ENCODE assay signal across 21 cellular contexts in genomic region chr3:43883729-43884396, GRCh38.
DNase-seq lines count a peak whose midpoint lies in the region; ATAC-seq, FAIRE-seq and TF ChIP-seq lines count a peak whose summit lies in the region.
"Had no signal": no experiment of that assay in that cellular context is flagged by ENCODE, and none has a peak within 500 bp of the region (broad histone marks: within the 10 kb centered on the region; RNA-seq: fewer than 3 reads in every experiment).

No MANE protein-coding gene starts in this region.

- DNase-seq in SK-N-SH (no peak), astrocyte of the hippocampus (ENCODE audit: low read depth, low spot score) (peak; percentile 58), lower lobe of right lung (no peak), thyroid gland (peak; percentile 87 to 91), small intestine (no peak)
- DNase-seq: activated CD4-positive, alpha-beta T cell treated with anti-CD3 and anti-CD28 coated beads, Interleukin-2, amount 10 ng/mL, durations not matched to agents 7 days and 5 days; activated gamma-delta T cell treated with Interleukin-2 at 50 U/mL for 16 hours; BE2C; central memory CD4-positive, alpha-beta T cell; gastrocnemius medialis; HCEC 1CT; NCI-H1436 treated with DMSO at 0.1 percent for 48 hours; occipital lobe; stimulated activated CD4-positive, alpha-beta T cell treated with anti-CD3 and anti-CD28 coated beads, Interleukin-2, amount 100 ng/mL, for 48 hours had no signal

- TF ChIP-seq POLR2A in thyroid gland (IDR thresholded peaks at IDR 0.05): peak in 1 of 2 donors; percentile 36

- no peak overlapping the region for H3K4me2 ChIP-seq in SK-N-SH

- H2AFZ ChIP-seq in SK-N-SH (ENCODE audit: low read depth): no peak overlapping the region

- H3K4me3 ChIP-seq in SK-N-SH (ENCODE audit: low read depth in 2 of 2, low read length in 1 of 2) (no peak overlapping the region), lower lobe of right lung (no peak overlapping the region), thyroid gland (replicated peaks in 1 of 3) (no peak overlapping the region), small intestine (ENCODE audit: low read depth in 1 of 2, low read length in 2 of 2) (no peak overlapping the region)
- H3K4me3 ChIP-seq: adrenal gland, gastrocnemius medialis, vagina had no signal

- H3K36me3 ChIP-seq in SK-N-SH (replicated peaks in 1 of 2; ENCODE audit: control insufficient read depth in 1 of 2, insufficient read depth in 2 of 2, low read length in 1 of 2) (no peaks in the 10 kb centered on the region), lower lobe of right lung (no peaks in the 10 kb centered on the region), thyroid gland (no peaks in the 10 kb centered on the region), small intestine (ENCODE audit: control insufficient read depth in 2 of 2, insufficient read depth in 2 of 2, low read length in 2 of 2) (no peaks in the 10 kb centered on the region)
- H3K36me3 ChIP-seq: adrenal gland, BE2C, gastrocnemius medialis, vagina had no signal

- TF ChIP-seq CTCF in SK-N-SH (IDR thresholded peaks at IDR 0.05) (no peak), lower lobe of right lung (IDR thresholded peaks at IDR 0.05) (no peak), thyroid gland (IDR thresholded peaks at IDR 0.05) (no peak)

- H3K79me2 ChIP-seq in SK-N-SH (ENCODE audit: insufficient read depth): no peaks in the 10 kb centered on the region

- no peaks in the 10 kb centered on the region for H3K9me3 ChIP-seq in SK-N-SH
- H3K9me3 ChIP-seq in lower lobe of right lung: no peaks in the 10 kb centered on the region
- H3K9me3 ChIP-seq in thyroid gland: no peaks in the 10 kb centered on the region
- H3K9me3 ChIP-seq in small intestine (ENCODE audit: control insufficient read depth, low read depth): no peaks in the 10 kb centered on the region
- H3K9me3 ChIP-seq: adrenal gland, BE2C, gastrocnemius medialis, vagina had no signal

- WGBS in SK-N-SH (ENCODE audit: low lambda C conversion rate): 80% methylated on average over 7 of the region's 10 CpGs
- WGBS in thyroid gland, 2 donors: 26 to 29% methylated on average over 6 to 10 of the region's 10 CpGs
- WGBS in small intestine, 3 donors: 61 to 71% (median 66%) methylated on average over 10 of the region's 10 CpGs

- CTCF ChIA-PET in SK-N-SH (lab: Yijun Ruan, JAX): no interaction called here

- ATAC-seq in SK-N-SH treated with all-trans-retinoic acid at 6 μM for 48 hours (peak; percentile 40; the same call in 2 of the 3 replicates), lower lobe of right lung (peak; percentile 78 to 84), HG02852 (IDR thresholded peaks at IDR 0.05; ENCODE audit: unreplicated experiment) (no peak), GM18498 (IDR thresholded peaks at IDR 0.05; ENCODE audit: unreplicated experiment) (no peak)
- ATAC-seq: esophagus mucosa, gastrocnemius medialis had no signal

- H3F3A ChIP-seq in SK-N-SH (replicated peaks; ENCODE audit: insufficient read depth): no peaks in the 10 kb centered on the region

- no peaks in the 10 kb centered on the region for H3K27me3 ChIP-seq in SK-N-SH (ENCODE audit: insufficient read depth)
- H3K27me3 ChIP-seq in lower lobe of right lung (ENCODE audit: low read depth): no peaks in the 10 kb centered on the region
- H3K27me3 ChIP-seq in thyroid gland: no peaks in the 10 kb centered on the region
- H3K27me3 ChIP-seq in small intestine (ENCODE audit: control insufficient read depth in 2 of 2, insufficient read depth in 2 of 2, low read length in 2 of 2): no peaks in the 10 kb centered on the region
- H3K27me3 ChIP-seq: adrenal gland, BE2C, gastrocnemius medialis, vagina had no signal

- no peak for FAIRE-seq in small intestine (lab: Jason Lieb, UNC)
- FAIRE-seq: A204.1 had no signal

- H3K4me1 ChIP-seq in SK-N-SH (ENCODE audit: control insufficient read depth in 1 of 2, insufficient read depth in 2 of 2, low read depth in 1 of 2, low read length in 1 of 2) (peaks cover 0 to 38% of the 10 kb centered on the region in 2 experiments; a peak in 1 of 4 replicates), lower lobe of right lung (peaks cover 19% of the 10 kb centered on the region), thyroid gland (peaks cover 32 to 44% of the 10 kb centered on the region in 2 donors), small intestine (ENCODE audit: control insufficient read depth in 2 of 2, insufficient read depth in 1 of 2, low read depth in 1 of 2, low read length in 1 of 2) (no peaks in the 10 kb centered on the region)
- H3K4me1 ChIP-seq: adrenal gland, BE2C, gastrocnemius medialis, vagina had no signal

- no peaks in the 10 kb centered on the region for H3K9me2 ChIP-seq in SK-N-SH

- H3K27ac ChIP-seq in SK-N-SH (ENCODE audit: low read depth in 2 of 2, low read length in 1 of 2): peak overlapping the region in 1 of 2 experiments; percentile 89; a peak in 2 of 4 replicates
- H3K27ac ChIP-seq in lower lobe of right lung: no peak overlapping the region
- peak overlapping the region; percentile 72 to 89 (median 89) for H3K27ac ChIP-seq in thyroid gland
- H3K27ac ChIP-seq in small intestine (ENCODE audit: low read depth in 1 of 2, low read length in 1 of 2): no peak overlapping the region
- H3K27ac ChIP-seq: adrenal gland, gastrocnemius medialis, vagina had no signal

- H4K20me1 ChIP-seq in SK-N-SH (ENCODE audit: insufficient read depth): no peaks in the 10 kb centered on the region

- intact Hi-C loops in lower lobe of right lung (cut with DNase I) (no loop called here), thyroid gland (cut with DNase I) (no loop called here)

- POLR2A ChIA-PET in SK-N-SH (lab: Yijun Ruan, JAX): no interaction called here

- no peak for TF ChIP-seq RAD21 in SK-N-SH (IDR thresholded peaks at IDR 0.05; ENCODE audit: low read length)

- no peak for TF ChIP-seq EP300 in SK-N-SH (IDR thresholded peaks at IDR 0.05; ENCODE audit: borderline replicate concordance in 1 of 2, low read depth in 1 of 2, low read length in 1 of 2)

- no peak overlapping the region for H3K9ac ChIP-seq in SK-N-SH

TF ChIP-seq in SK-N-SH treated with all-trans-retinoic acid at 6 μM for 48 hours, 23 proteins besides CTCF, POLR2A, EP300 and RAD21:
- TF ChIP-seq ZFP30 (CRISPR knock-in tag; IDR thresholded peaks at IDR 0.05) (no peak), CSDC2 (CRISPR knock-in tag; IDR thresholded peaks at IDR 0.05) (no peak), ZFP3 (CRISPR knock-in tag; IDR thresholded peaks at IDR 0.05) (no peak), ISL1 (CRISPR knock-in tag; IDR thresholded peaks at IDR 0.05) (peak; percentile 61), SNAI2 (CRISPR knock-in tag; IDR thresholded peaks at IDR 0.05) (no peak), ZNF70 (CRISPR knock-in tag; IDR thresholded peaks at IDR 0.05) (no peak)
- TF ChIP-seq, protein P1, sequence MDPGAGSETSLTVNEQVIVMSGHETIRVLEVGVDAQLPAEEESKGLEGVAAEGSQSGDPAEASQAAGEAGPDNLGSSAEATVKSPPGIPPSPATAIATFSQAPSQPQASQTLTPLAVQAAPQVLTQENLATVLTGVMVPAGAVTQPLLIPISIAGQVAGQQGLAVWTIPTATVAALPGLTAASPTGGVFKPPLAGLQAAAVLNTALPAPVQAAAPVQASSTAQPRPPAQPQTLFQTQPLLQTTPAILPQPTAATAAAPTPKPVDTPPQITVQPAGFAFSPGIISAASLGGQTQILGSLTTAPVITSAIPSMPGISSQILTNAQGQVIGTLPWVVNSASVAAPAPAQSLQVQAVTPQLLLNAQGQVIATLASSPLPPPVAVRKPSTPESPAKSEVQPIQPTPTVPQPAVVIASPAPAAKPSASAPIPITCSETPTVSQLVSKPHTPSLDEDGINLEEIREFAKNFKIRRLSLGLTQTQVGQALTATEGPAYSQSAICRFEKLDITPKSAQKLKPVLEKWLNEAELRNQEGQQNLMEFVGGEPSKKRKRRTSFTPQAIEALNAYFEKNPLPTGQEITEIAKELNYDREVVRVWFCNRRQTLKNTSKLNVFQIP (CRISPR knock-in tag; IDR thresholded peaks at IDR 0.05; ENCODE audit: borderline replicate concordance, low read depth): no peak

TF ChIP-seq in SK-N-SH, 30 proteins besides CTCF, POLR2A, EP300 and RAD21:
- TF ChIP-seq MXI1 (IDR thresholded peaks at IDR 0.05; ENCODE audit: low read depth, low read length) (no peak), RCOR1 (IDR thresholded peaks at IDR 0.05; ENCODE audit: low read length) (no peak), JUND (IDR thresholded peaks at IDR 0.05) (no peak), RXRA (IDR thresholded peaks at IDR 0.05; ENCODE audit: borderline replicate concordance, low read depth) (no peak), EZH2phosphoT487 (IDR thresholded peaks at IDR 0.05; ENCODE audit: borderline replicate concordance, low read depth) (no peak), YY1 (IDR thresholded peaks at IDR 0.05; ENCODE audit: low read depth) (no peak), FOXM1 (IDR thresholded peaks at IDR 0.05; ENCODE audit: low read depth) (no peak), TCF12 (IDR thresholded peaks at IDR 0.05) (no peak), ELF1 (IDR thresholded peaks at IDR 0.05) (no peak), FOSL2 (IDR thresholded peaks at IDR 0.05; ENCODE audit: borderline replicate concordance, low read depth) (no peak), TAF1 (IDR thresholded peaks at IDR 0.05; ENCODE audit: borderline replicate concordance, low read depth, low read length) (no peak), NRF1 (IDR thresholded peaks at IDR 0.05; ENCODE audit: low read depth, low read length) (no peak)
- TF ChIP-seq, protein P2, sequence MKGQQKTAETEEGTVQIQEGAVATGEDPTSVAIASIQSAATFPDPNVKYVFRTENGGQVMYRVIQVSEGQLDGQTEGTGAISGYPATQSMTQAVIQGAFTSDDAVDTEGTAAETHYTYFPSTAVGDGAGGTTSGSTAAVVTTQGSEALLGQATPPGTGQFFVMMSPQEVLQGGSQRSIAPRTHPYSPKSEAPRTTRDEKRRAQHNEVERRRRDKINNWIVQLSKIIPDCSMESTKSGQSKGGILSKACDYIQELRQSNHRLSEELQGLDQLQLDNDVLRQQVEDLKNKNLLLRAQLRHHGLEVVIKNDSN (IDR thresholded peaks at IDR 0.05; ENCODE audit: borderline replicate concordance, low read depth): no peak

Comparison
In these comparisons a context has a peak if more than half of its experiments do, and no peak if none do; other contexts are left out.
1. ATAC-seq: peak in SK-N-SH treated with all-trans-retinoic acid at 6 μM for 48 hours (single experiment) and lower lobe of right lung (2 of 2); none in HG02852 (single experiment) and GM18498 (single experiment).
2. DNase-seq: peak in astrocyte of the hippocampus (single experiment) and thyroid gland (2 of 2); none in SK-N-SH (single experiment), lower lobe of right lung (single experiment) and small intestine (single experiment).
3. H3K27ac ChIP-seq: peak in thyroid gland (3 of 3); none in lower lobe of right lung (single experiment) and small intestine (0 of 2).